ENCODE assay signal across 20 cellular contexts in the genomic region with DNA sequence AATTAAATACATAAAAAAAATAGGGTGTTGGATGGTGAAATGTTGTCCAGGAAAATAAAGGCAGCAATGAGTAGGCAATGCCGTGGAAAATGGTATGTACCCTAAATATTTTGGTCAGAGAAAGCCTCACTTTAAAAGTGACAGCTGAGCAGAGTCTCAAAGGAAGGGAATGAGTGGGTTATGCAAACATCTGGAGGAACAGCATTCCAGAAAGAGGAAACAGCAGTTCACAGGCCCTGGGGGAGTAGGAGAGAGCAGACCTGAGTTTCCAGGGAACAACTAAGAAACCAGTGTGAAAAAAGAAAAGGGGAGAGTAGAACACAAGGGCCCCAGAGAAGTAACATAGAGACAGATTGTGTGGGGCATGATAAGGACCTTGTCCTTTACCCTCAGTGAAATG.
DNase-seq lines count a peak whose midpoint lies in the region; ATAC-seq, FAIRE-seq and TF ChIP-seq lines count a peak whose summit lies in the region.
"Had no signal": no experiment of that assay in that cellular context is flagged by ENCODE, and none has a peak within 500 bp of the region (broad histone marks: within the 10 kb centered on the region; RNA-seq: fewer than 3 reads in every experiment).

No MANE protein-coding gene starts in this region.

- no peak overlapping the region for H4K5ac ChIP-seq in H1 (ENCODE audit: insufficient read length, low read depth, low read length)

- no peak overlapping the region for H3K56ac ChIP-seq in H1 (replicated peaks; ENCODE audit: insufficient read length, low read depth, low read length)

- H2AK5ac ChIP-seq in H1 (ENCODE audit: low read depth, low read length): no peak overlapping the region

- H2BK12ac ChIP-seq in H1 (ENCODE audit: low read depth, low read length): no peak overlapping the region

- no peaks in the 10 kb centered on the region for H3K4me1 Mint-ChIP-seq in natural killer cell treated with Interleukin-12 subunit alpha and Interleukin-12 subunit beta and Interleukin-15 and Interleukin-18, amount 100 ng/mL, for 72 hours (ENCODE audit: low read depth in 2 of 2)

- no peaks in the 10 kb centered on the region for H3K36me3 Mint-ChIP-seq in natural killer cell treated with Interleukin-12 subunit alpha and Interleukin-12 subunit beta and Interleukin-15 and Interleukin-18, amount 100 ng/mL, for 72 hours

- no peak for ATAC-seq in natural killer cell treated with Interleukin-12 subunit alpha and Interleukin-12 subunit beta and Interleukin-15 and Interleukin-18, amount 100 ng/mL, for 72 hours
- ATAC-seq: HCT116, HepG2 had no signal

- H3K27ac Mint-ChIP-seq in natural killer cell treated with Interleukin-12 subunit alpha and Interleukin-12 subunit beta and Interleukin-15 and Interleukin-18, amount 100 ng/mL, for 72 hours: no peak overlapping the region

- TF ChIP-seq CTCF in H1 (IDR thresholded peaks at IDR 0.05; ENCODE audit: control extremely low read depth in 1 of 3, insufficient read depth in 1 of 3, low read depth in 1 of 3, low read length in 3 of 3) (no peak), smooth muscle cell (IDR thresholded peaks at IDR 0.05; ENCODE audit: borderline replicate concordance, insufficient read depth, poor library complexity, severe bottlenecking) (no peak)

- H3K79me1 ChIP-seq in H1 (ENCODE audit: low read depth, low read length): no peaks in the 10 kb centered on the region

- H2BK15ac ChIP-seq in H1 (ENCODE audit: low read length): no peak overlapping the region

- H3K18ac ChIP-seq in H1 (ENCODE audit: extremely low read depth, low read length): no peak overlapping the region

- no peaks in the 10 kb centered on the region for H3K23me2 ChIP-seq in H1 (ENCODE audit: low read depth, low read length)

- H3K4me1 ChIP-seq in H1 (replicated peaks in 1 of 4; ENCODE audit: control insufficient read depth in 3 of 4, insufficient read depth in 4 of 4, low read length in 3 of 4) (no peaks in the 10 kb centered on the region), iPS DF 6.9 (ENCODE audit: control insufficient read depth, insufficient read depth, low read length) (no peaks in the 10 kb centered on the region), smooth muscle cell (ENCODE audit: low read depth) (no peaks in the 10 kb centered on the region)

- no peak overlapping the region for H3K23ac ChIP-seq in H1 (ENCODE audit: insufficient read length)

- no peak overlapping the region for H3K27ac ChIP-seq in H1 (ENCODE audit: low read depth, low read length)
- H3K27ac ChIP-seq in iPS DF 6.9 (ENCODE audit: low read length): no peak overlapping the region
- H3K27ac ChIP-seq in smooth muscle cell (ENCODE audit: low read depth): peak overlapping the region; percentile 20
- H3K27ac ChIP-seq in caudate nucleus (ENCODE audit: low read depth, low read length): no peak overlapping the region
- H3K27ac ChIP-seq: PC-9, RWPE1 had no signal

- no peak overlapping the region for H2BK120ac ChIP-seq in H1 (replicated peaks; ENCODE audit: low read depth, low read length)

- H3K14ac ChIP-seq in H1 (ENCODE audit: insufficient read length): no peak overlapping the region

- no peak overlapping the region for H2BK5ac ChIP-seq in H1 (ENCODE audit: low read depth, low read length)

- H3K36me3 ChIP-seq in H7 (replicated peaks; ENCODE audit: control insufficient read depth, insufficient read depth, low read length): no peaks in the 10 kb centered on the region
- H3K36me3 ChIP-seq in H1 (ENCODE audit: control insufficient read depth in 2 of 4, insufficient read depth in 4 of 4, low read length in 3 of 4): no peaks in the 10 kb centered on the region
- H3K36me3 ChIP-seq in iPS DF 6.9 (ENCODE audit: control insufficient read depth, insufficient read depth, low read length): no peaks in the 10 kb centered on the region
- no peaks in the 10 kb centered on the region for H3K36me3 ChIP-seq in smooth muscle cell (ENCODE audit: low read depth)

- H3K4me2 ChIP-seq in H1 (ENCODE audit: insufficient read depth in 1 of 2, low read depth in 2 of 2, low read length in 2 of 2) (no peak overlapping the region; a peak in 1 of 4 replicates), smooth muscle cell (no peak overlapping the region)
- H3K4me2 ChIP-seq: PC-9 had no signal

- no peak overlapping the region for H3K4me3 Mint-ChIP-seq in natural killer cell treated with Interleukin-12 subunit alpha and Interleukin-12 subunit beta and Interleukin-15 and Interleukin-18, amount 100 ng/mL, for 72 hours

- CTCF ChIA-PET in H1 (lab: Charles Lee; ENCODE audit: partially characterized antibody): no interaction called here

- H3K4me3 ChIP-seq in H7 (ENCODE audit: insufficient read depth, low read depth, low read length): no peak overlapping the region
- no peak overlapping the region for H3K4me3 ChIP-seq in H1 (ENCODE audit: extremely low read depth in 1 of 4, insufficient read depth in 2 of 4, low read depth in 3 of 4, low read length in 4 of 4)
- no peak overlapping the region for H3K4me3 ChIP-seq in iPS DF 6.9 (ENCODE audit: low read length)
- H3K4me3 ChIP-seq in smooth muscle cell: no peak overlapping the region
- H3K4me3 ChIP-seq: PC-9 had no signal

- POLR2A ChIA-PET in H1 (lab: Charles Lee; ENCODE audit: partially characterized antibody): no interaction called here

- H3K27me3 Mint-ChIP-seq in natural killer cell treated with Interleukin-12 subunit alpha and Interleukin-12 subunit beta and Interleukin-15 and Interleukin-18, amount 100 ng/mL, for 72 hours: no peaks in the 10 kb centered on the region

- TF ChIP-seq EP300 in H1 (IDR thresholded peaks at IDR 0.05; ENCODE audit: borderline replicate concordance in 1 of 2, low read depth in 2 of 2, low read length in 2 of 2): no peak

- H2AFZ ChIP-seq in H1 (ENCODE audit: low read length): no peak overlapping the region
- no peak overlapping the region for H2AFZ ChIP-seq in smooth muscle cell (ENCODE audit: low read depth)
- H2AFZ ChIP-seq: PC-9 had no signal

- H4K20me1 ChIP-seq in H1 (replicated peaks in 1 of 2; ENCODE audit: control insufficient read depth in 1 of 2, insufficient read depth in 2 of 2, low read length in 2 of 2) (no peaks in the 10 kb centered on the region), smooth muscle cell (ENCODE audit: low read depth) (no peaks in the 10 kb centered on the region)

- DNase-seq in H7 (peak; percentile 1), H1 (ENCODE audit: low read depth in 1 of 2, low spot score in 2 of 2) (no peak), iPS DF 6.9 (ENCODE audit: low read depth, low spot score) (peak; percentile 1), smooth muscle cell (lab: John Stamatoyannopoulos, UW; ENCODE audit: unreplicated experiment) (no peak), NCI-H2227 treated with DMSO at 0.1 percent for 48 hours (lab: John Stamatoyannopoulos, UW) (no peak), caudate nucleus (lab: John Stamatoyannopoulos, UW) (no peak)
- no peak for DNase-seq in natural killer cell treated with Interleukin-12 subunit alpha and Interleukin-12 subunit beta and Interleukin-15 and Interleukin-18, amount 100 ng/mL, for 72 hours (ENCODE audit: low spot score)
- DNase-seq: C1 segment of cervical spinal cord, DMS79, KBM-7, MV-4-11, NCI-H1694 treated with DMSO at 0.1 percent for 48 hours, NCI-H2107, NCI-H226, NCI-H524, NCI-H82, PC-9 had no signal

- H3K9ac ChIP-seq in H1 (replicated peaks in 1 of 4; ENCODE audit: extremely low read depth in 1 of 4, low read depth in 3 of 4, low read length in 3 of 4) (no peak overlapping the region), smooth muscle cell (ENCODE audit: low read depth) (no peak overlapping the region)

- H3K4ac ChIP-seq in H1 (replicated peaks; ENCODE audit: insufficient read length, low read depth, low read length): no peak overlapping the region

- H3K79me2 ChIP-seq in H1 (ENCODE audit: control insufficient read depth in 1 of 2, insufficient read depth in 2 of 2, low read length in 2 of 2) (no peaks in the 10 kb centered on the region), smooth muscle cell (ENCODE audit: low read depth) (no peaks in the 10 kb centered on the region)

- peaks cover 21% of the 10 kb centered on the region for H3K9me3 Mint-ChIP-seq in natural killer cell treated with Interleukin-12 subunit alpha and Interleukin-12 subunit beta and Interleukin-15 and Interleukin-18, amount 100 ng/mL, for 72 hours

- H4K91ac ChIP-seq in H1 (replicated peaks; ENCODE audit: insufficient read length, low read length): no peak overlapping the region

- no peaks in the 10 kb centered on the region for H3K9me3 ChIP-seq in H1 (ENCODE audit: insufficient read depth in 2 of 2, low read depth in 1 of 2, low read length in 1 of 2)
- H3K9me3 ChIP-seq in iPS DF 6.9 (ENCODE audit: control insufficient read depth, insufficient read depth, low read length): no peaks in the 10 kb centered on the region
- no peaks in the 10 kb centered on the region for H3K9me3 ChIP-seq in smooth muscle cell (replicated peaks; ENCODE audit: low read depth)

- no peak for TF ChIP-seq RAD21 in H1 (IDR thresholded peaks at IDR 0.05 in 1 of 2, conservative IDR thresholded peaks at IDR 0.05 in 1 of 2; ENCODE audit: low read depth in 2 of 2, low read length in 2 of 2)

- no peak for TF ChIP-seq POLR2A in H1 (IDR thresholded peaks at IDR 0.05; ENCODE audit: control extremely low read depth in 1 of 2, low read depth in 2 of 2, low read length in 2 of 2)

- no peak overlapping the region for H2BK20ac ChIP-seq in H1 (ENCODE audit: low read length)

- no peak for FAIRE-seq in H1 (lab: Jason Lieb, UNC)
- FAIRE-seq: HepG2 had no signal

- no peaks in the 10 kb centered on the region for H3F3A ChIP-seq in smooth muscle cell (ENCODE audit: low read depth)

- H3K27me3 ChIP-seq in H7 (ENCODE audit: control insufficient read depth, insufficient read depth, low read length) (no peaks in the 10 kb centered on the region), H1 (replicated peaks in 1 of 4; ENCODE audit: control insufficient read depth in 3 of 4, extremely low read depth in 1 of 4, insufficient read depth in 3 of 4, low read length in 3 of 4) (no peaks in the 10 kb centered on the region), iPS DF 6.9 (ENCODE audit: control insufficient read depth, insufficient read depth, low read length) (no peaks in the 10 kb centered on the region), smooth muscle cell (ENCODE audit: low read depth) (no peaks in the 10 kb centered on the region)

- H4K8ac ChIP-seq in H1 (ENCODE audit: extremely low read depth, insufficient read depth, low read length): no peak overlapping the region

- WGBS in H1 (ENCODE audit: extremely low coverage in 1 of 2, insufficient coverage in 1 of 2, insufficient read length in 1 of 2, insufficient replicate concordance in 2 of 2, low coverage in 1 of 2, low lambda C conversion rate in 2 of 2, missing lambda C conversion rate in 1 of 2), 2 experiments: 81% methylated on average over 1 of the region's 1 CpG; no CpG with 5 or more reads in 1 of the 2 experiments
- no CpG with 5 or more reads among the region's 1 CpG for WGBS in iPS DF 6.9 (ENCODE audit: insufficient coverage, insufficient read length)
- 47% methylated on average over 1 of the region's 1 CpG for WGBS in smooth muscle cell (ENCODE audit: low lambda C conversion rate)

TF ChIP-seq in H1, 55 proteins besides CTCF, POLR2A, EP300 and RAD21:
- TF ChIP-seq TEAD4 (IDR thresholded peaks at IDR 0.05; ENCODE audit: low read depth, low read length) (peak; percentile 64; the same call in 1 of the 2 replicates), RFX5 (IDR thresholded peaks at IDR 0.05; ENCODE audit: borderline replicate concordance, low read depth, low read length) (no peak)

Comparison
In these comparisons a context has a peak if more than half of its experiments do, and no peak if none do; other contexts are left out.
1. DNase-seq: peak in H7 (single experiment) and iPS DF 6.9 (single experiment); none in H1 (0 of 2), smooth muscle cell (single experiment), NCI-H2227 treated with DMSO at 0.1 percent for 48 hours (single experiment), natural killer cell treated with Interleukin-12 subunit alpha and Interleukin-12 subunit beta and Interleukin-15 and Interleukin-18, amount 100 ng/mL, for 72 hours (single experiment) and caudate nucleus (0 of 61).